In genomic region chr5:178232124-178232919, GRCh38 we compare ENCODE assay signal across 1 cellular context.
TF ChIP-seq lines count a peak whose summit lies in the region.

TSS of gene PHYKPL (minus strand) at chr5:178232802. CDS start at chr5:178232550, 252 bp downstream.

TF ChIP-seq in HepG2, 621 proteins besides CTCF, POLR2A, EP300 and RAD21 (continued from another document and continues in another):
- peak in 1 of 2 experiments; percentile 33; a peak in 1 of 4 replicates for TF ChIP-seq REST (IDR thresholded peaks at IDR 0.05; ENCODE audit: borderline replicate concordance in 1 of 2, low read depth in 1 of 2, low read length in 2 of 2)
- peak; percentile 85; the same call in 1 of the 2 replicates for TF ChIP-seq ZNF749 (CRISPR knock-in tag; IDR thresholded peaks at IDR 0.05; ENCODE audit: borderline replicate concordance)
- no peak for TF ChIP-seq ZNF296 (CRISPR knock-in tag; conservative IDR thresholded peaks at IDR 0.05)
- TF ChIP-seq ZNF782 (CRISPR knock-in tag; IDR thresholded peaks at IDR 0.05; ENCODE audit: borderline replicate concordance): no peak
- TF ChIP-seq RBFOX2 (IDR thresholded peaks at IDR 0.05; ENCODE audit: low read depth, low read length): peak; percentile 90
- TF ChIP-seq ARID2 (CRISPR knock-in tag; IDR thresholded peaks at IDR 0.05; ENCODE audit: borderline replicate concordance): 0 out of 2 replicates have a peak, but pooled peaks have one; percentile 23
- 0 out of 2 replicates have a peak, but pooled peaks have one; percentile 28 for TF ChIP-seq GPN1 (CRISPR knock-in tag; IDR thresholded peaks at IDR 0.05; ENCODE audit: borderline replicate concordance)
- no peak for TF ChIP-seq SOX5 (CRISPR knock-in tag; IDR thresholded peaks at IDR 0.05; ENCODE audit: borderline replicate concordance)
- no peak for TF ChIP-seq PRDM4 (CRISPR knock-in tag; IDR thresholded peaks at IDR 0.05; ENCODE audit: borderline replicate concordance)
- TF ChIP-seq ZMAT3 (CRISPR knock-in tag; conservative IDR thresholded peaks at IDR 0.05): 0 out of 2 replicates have a peak, but pooled peaks have one; percentile 73
- peak; percentile 40; the same call in 1 of the 2 replicates for TF ChIP-seq ERF (CRISPR knock-in tag; IDR thresholded peaks at IDR 0.05)
- no peak for TF ChIP-seq NONO (IDR thresholded peaks at IDR 0.05)
- TF ChIP-seq NONO (CRISPR knock-in tag; conservative IDR thresholded peaks at IDR 0.05): peak; percentile 40
- no peak for TF ChIP-seq ZNF574 (CRISPR knock-in tag; IDR thresholded peaks at IDR 0.05)
- peak; percentile 93 for TF ChIP-seq ZFX (CRISPR knock-in tag; IDR thresholded peaks at IDR 0.05; ENCODE audit: low read depth)
- TF ChIP-seq HOMEZ (CRISPR knock-in tag; IDR thresholded peaks at IDR 0.05; ENCODE audit: low read depth): no peak
- TF ChIP-seq ZBTB8A (CRISPR knock-in tag; IDR thresholded peaks at IDR 0.05; ENCODE audit: borderline replicate concordance, low read depth): peak; percentile 77; the same call in 1 of the 2 replicates
- TF ChIP-seq NR2C2 (CRISPR knock-in tag; IDR thresholded peaks at IDR 0.05; ENCODE audit: borderline replicate concordance): peak; percentile 72; the same call in 1 of the 2 replicates
- TF ChIP-seq ZFP62 (CRISPR knock-in tag; IDR thresholded peaks at IDR 0.05): no peak
- TF ChIP-seq MTF2 (CRISPR knock-in tag; IDR thresholded peaks at IDR 0.05; ENCODE audit: borderline replicate concordance): 0 out of 2 replicates have a peak, but pooled peaks have one; percentile 54
- peak; percentile 83 for TF ChIP-seq ZNF687 (CRISPR knock-in tag; IDR thresholded peaks at IDR 0.05)
- TF ChIP-seq NFKBIZ (CRISPR knock-in tag; IDR thresholded peaks at IDR 0.05): no peak
- TF ChIP-seq ZNF484 (CRISPR knock-in tag; IDR thresholded peaks at IDR 0.05; ENCODE audit: borderline replicate concordance, low read depth): no peak
- no peak for TF ChIP-seq ADNP (CRISPR knock-in tag; IDR thresholded peaks at IDR 0.05)
- 0 out of 2 replicates have a peak, but pooled peaks have one; percentile 24 for TF ChIP-seq ZNF335 (CRISPR knock-in tag; IDR thresholded peaks at IDR 0.05)
- peak; percentile 77; the same call in 1 of the 2 replicates for TF ChIP-seq HOXA7 (CRISPR knock-in tag; IDR thresholded peaks at IDR 0.05)
- TF ChIP-seq ZC3H13 (CRISPR knock-in tag; IDR thresholded peaks at IDR 0.05): peak; percentile 90; the same call in 1 of the 2 replicates
- TF ChIP-seq ZNF703 (CRISPR knock-in tag; IDR thresholded peaks at IDR 0.05; ENCODE audit: borderline replicate concordance): peak; percentile 35; the same call in 1 of the 2 replicates
- no peak for TF ChIP-seq ZNF614 (CRISPR knock-in tag; IDR thresholded peaks at IDR 0.05; ENCODE audit: borderline replicate concordance)
- TF ChIP-seq, protein P1, sequence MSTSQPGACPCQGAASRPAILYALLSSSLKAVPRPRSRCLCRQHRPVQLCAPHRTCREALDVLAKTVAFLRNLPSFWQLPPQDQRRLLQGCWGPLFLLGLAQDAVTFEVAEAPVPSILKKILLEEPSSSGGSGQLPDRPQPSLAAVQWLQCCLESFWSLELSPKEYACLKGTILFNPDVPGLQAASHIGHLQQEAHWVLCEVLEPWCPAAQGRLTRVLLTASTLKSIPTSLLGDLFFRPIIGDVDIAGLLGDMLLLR (CRISPR knock-in tag; IDR thresholded peaks at IDR 0.05): peak; percentile 71; the same call in 1 of the 2 replicates
- peak; percentile 51; the same call in 1 of the 2 replicates for TF ChIP-seq ZFP36L1 (CRISPR knock-in tag; IDR thresholded peaks at IDR 0.05)
- no peak for TF ChIP-seq RELA (CRISPR knock-in tag; IDR thresholded peaks at IDR 0.05)
- TF ChIP-seq ZNF317 (CRISPR knock-in tag; IDR thresholded peaks at IDR 0.05): peak; percentile 64; the same call in 1 of the 2 replicates
- TF ChIP-seq ATAD3A (CRISPR knock-in tag; IDR thresholded peaks at IDR 0.05): no peak
- TF ChIP-seq ZSCAN5A (CRISPR knock-in tag; IDR thresholded peaks at IDR 0.05; ENCODE audit: borderline replicate concordance): no peak
- 0 out of 2 replicates have a peak, but pooled peaks have one; percentile 42 for TF ChIP-seq TMF1 (CRISPR knock-in tag; IDR thresholded peaks at IDR 0.05; ENCODE audit: low read depth)
- TF ChIP-seq ZNF619 (CRISPR knock-in tag; IDR thresholded peaks at IDR 0.05): no peak
- no peak; the same call in 1 of the 2 replicates for TF ChIP-seq ARID5B (CRISPR knock-in tag; IDR thresholded peaks at IDR 0.05)
- no peak for TF ChIP-seq PHF5A (CRISPR knock-in tag; IDR thresholded peaks at IDR 0.05; ENCODE audit: low read depth, unreplicated experiment)
- no peak for TF ChIP-seq EED (CRISPR knock-in tag; IDR thresholded peaks at IDR 0.05)
